Comparison of ENCODE assay signal across 11 cellular contexts in genomic region chr3:61574854-61575253, GRCh38. TPM values are rescaled to one million over a fixed set of nuclear protein-coding genes. Genes with fewer than 3 reads are reported as not detected.
A peak's percentile ranks its signal among the peaks of the same experiment; 100 is the strongest.
DNase-seq lines count a peak whose midpoint lies in the region; ATAC-seq, FAIRE-seq and TF ChIP-seq lines count a peak whose summit lies in the region.
"Had no signal": no experiment of that assay in that cellular context is flagged by ENCODE, and none has a peak within 500 bp of the region (broad histone marks: within the 10 kb centered on the region; RNA-seq: fewer than 3 reads in every experiment).

No MANE protein-coding gene starts in this region.

- H3K4me3 ChIP-seq in fibroblast of lung (replicated peaks in 1 of 4; ENCODE audit: control extremely low read depth in 1 of 4, insufficient read depth in 1 of 4, low read depth in 3 of 4, low read length in 4 of 4) (peak overlapping the region in 1 of 4 experiments; percentile 25), upper lobe of right lung (no peak overlapping the region), sigmoid colon (no peak overlapping the region)
- H3K4me3 ChIP-seq: transverse colon had no signal

- H2AFZ ChIP-seq in fibroblast of lung (ENCODE audit: low read length) = no peak overlapping the region
- H2AFZ ChIP-seq: parathyroid adenoma had no signal

- peak; percentile 71 for FAIRE-seq in urothelium cell line (lab: Jason Lieb, UNC)

- H3K36me3 ChIP-seq in fibroblast of lung (ENCODE audit: control insufficient read depth, insufficient read depth, low read length) = no peaks in the 10 kb centered on the region
- no peaks in the 10 kb centered on the region for H3K36me3 ChIP-seq in upper lobe of right lung
- no peaks in the 10 kb centered on the region for H3K36me3 ChIP-seq in sigmoid colon
- H3K36me3 ChIP-seq: transverse colon had no signal

- H3K4me2 ChIP-seq in fibroblast of lung (ENCODE audit: extremely low read depth, insufficient read depth, low read length) = peak overlapping the region; percentile 18

- WGBS in sigmoid colon, 2 donors = 90 to 91% methylated on average over 11 of the region's 11 CpGs

- H3K27me3 ChIP-seq in fibroblast of lung (ENCODE audit: control insufficient read depth, insufficient read depth, low read length) (no peaks in the 10 kb centered on the region), upper lobe of right lung (no peaks in the 10 kb centered on the region), sigmoid colon (no peaks in the 10 kb centered on the region)
- H3K27me3 ChIP-seq: transverse colon had no signal

- TF ChIP-seq EP300 in sigmoid colon (IDR thresholded peaks at IDR 0.05) = no peak

- H3K9me3 ChIP-seq in fibroblast of lung (ENCODE audit: control insufficient read depth, insufficient read depth, low read depth, low read length) (no peaks in the 10 kb centered on the region), upper lobe of right lung (no peaks in the 10 kb centered on the region), sigmoid colon (no peaks in the 10 kb centered on the region)
- H3K9me3 ChIP-seq: transverse colon had no signal

- H3K27ac ChIP-seq in fibroblast of lung (ENCODE audit: insufficient read depth, low read length) (peak overlapping the region; percentile 67), upper lobe of right lung (no peak overlapping the region), sigmoid colon (no peak overlapping the region)
- H3K27ac ChIP-seq: parathyroid adenoma, transverse colon had no signal

- peaks cover 47% of the 10 kb centered on the region for H3K79me2 ChIP-seq in fibroblast of lung (ENCODE audit: control insufficient read depth, insufficient read depth, low read length)

- TF ChIP-seq POLR2A in sigmoid colon (IDR thresholded peaks at IDR 0.05) = no peak

- ATAC-seq in SK-N-SH treated with all-trans-retinoic acid at 6 μM for 48 hours = peak; percentile 91
- ATAC-seq in upper lobe of right lung = no peak
- ATAC-seq: activated T-cell treated with anti-CD3 and anti-CD28 coated beads, Interleukin-2, amount 50 U/mL, for 4 hours had no signal

- H3K4me1 ChIP-seq in fibroblast of lung (ENCODE audit: control insufficient read depth, extremely low read depth, insufficient read depth, low read length) (peaks cover 9% of the 10 kb centered on the region), upper lobe of right lung (peaks cover 4% of the 10 kb centered on the region), sigmoid colon (peaks cover 0 to 30% (median 20%) of the 10 kb centered on the region in 4 donors)

- H4K20me1 ChIP-seq in fibroblast of lung (ENCODE audit: control insufficient read depth, extremely low read depth, insufficient read depth, low read length) = no peaks in the 10 kb centered on the region

- no peak overlapping the region for H3K9ac ChIP-seq in fibroblast of lung (ENCODE audit: insufficient read depth, low read length)
- H3K9ac ChIP-seq: parathyroid adenoma had no signal

- DNase-seq in HCEC 1CT = peak; percentile 74
- DNase-seq in fibroblast of lung (ENCODE audit: low read depth in 2 of 2) = peak; percentile 99 to 100
- DNase-seq in urothelium cell line (ENCODE audit: low spot score) = peak; percentile 87
- DNase-seq in upper lobe of right lung = no peak
- no peak for DNase-seq in NCI-H2227 (lab: John Stamatoyannopoulos, UW; ENCODE audit: unreplicated experiment)
- DNase-seq in sigmoid colon = no peak
- DNase-seq: activated T-cell treated with anti-CD3 and anti-CD28 coated beads, Interleukin-2, amount 50 U/mL, for 4 hours; transverse colon had no signal

- TF ChIP-seq CTCF in fibroblast of lung (conservative IDR thresholded peaks at IDR 0.05 in 1 of 2, IDR thresholded peaks at IDR 0.05 in 1 of 2; ENCODE audit: low read depth in 1 of 2, low read length in 2 of 2) (no peak), upper lobe of right lung (IDR thresholded peaks at IDR 0.05) (no peak), sigmoid colon (IDR thresholded peaks at IDR 0.05) (no peak)

- intact Hi-C loops in upper lobe of right lung (cut with DNase I) = no loop called here
- intact Hi-C loops in sigmoid colon (cut with DNase I) = no loop called here

TF ChIP-seq in SK-N-SH treated with all-trans-retinoic acid at 6 μM for 48 hours, 23 proteins besides CTCF, POLR2A, EP300 and RAD21:
- TF ChIP-seq, protein P1, sequence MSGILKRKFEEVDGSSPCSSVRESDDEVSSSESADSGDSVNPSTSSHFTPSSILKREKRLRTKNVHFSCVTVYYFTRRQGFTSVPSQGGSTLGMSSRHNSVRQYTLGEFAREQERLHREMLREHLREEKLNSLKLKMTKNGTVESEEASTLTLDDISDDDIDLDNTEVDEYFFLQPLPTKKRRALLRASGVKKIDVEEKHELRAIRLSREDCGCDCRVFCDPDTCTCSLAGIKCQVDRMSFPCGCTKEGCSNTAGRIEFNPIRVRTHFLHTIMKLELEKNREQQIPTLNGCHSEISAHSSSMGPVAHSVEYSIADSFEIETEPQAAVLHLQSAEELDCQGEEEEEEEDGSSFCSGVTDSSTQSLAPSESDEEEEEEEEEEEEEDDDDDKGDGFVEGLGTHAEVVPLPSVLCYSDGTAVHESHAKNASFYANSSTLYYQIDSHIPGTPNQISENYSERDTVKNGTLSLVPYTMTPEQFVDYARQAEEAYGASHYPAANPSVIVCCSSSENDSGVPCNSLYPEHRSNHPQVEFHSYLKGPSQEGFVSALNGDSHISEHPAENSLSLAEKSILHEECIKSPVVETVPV (CRISPR knock-in tag; IDR thresholded peaks at IDR 0.05) = no peak
- TF ChIP-seq ISL1 (CRISPR knock-in tag; IDR thresholded peaks at IDR 0.05) (no peak), TCF4 (CRISPR knock-in tag; IDR thresholded peaks at IDR 0.05; ENCODE audit: borderline replicate concordance) (no peak), ZFP3 (CRISPR knock-in tag; IDR thresholded peaks at IDR 0.05) (no peak), OSR1 (CRISPR knock-in tag; IDR thresholded peaks at IDR 0.05) (no peak), ZNF565 (CRISPR knock-in tag; conservative IDR thresholded peaks at IDR 0.05; ENCODE audit: low read depth) (no peak), ESRRG (CRISPR knock-in tag; IDR thresholded peaks at IDR 0.05) (no peak), TOX (CRISPR knock-in tag; IDR thresholded peaks at IDR 0.05; ENCODE audit: borderline replicate concordance) (no peak), ZC3H10 (CRISPR knock-in tag; IDR thresholded peaks at IDR 0.05) (no peak), ZNF70 (CRISPR knock-in tag; IDR thresholded peaks at IDR 0.05) (no peak), ZFP30 (CRISPR knock-in tag; IDR thresholded peaks at IDR 0.05) (no peak), PATZ1 (CRISPR knock-in tag; IDR thresholded peaks at IDR 0.05; ENCODE audit: borderline replicate concordance) (no peak)
- TF ChIP-seq, protein P2, sequence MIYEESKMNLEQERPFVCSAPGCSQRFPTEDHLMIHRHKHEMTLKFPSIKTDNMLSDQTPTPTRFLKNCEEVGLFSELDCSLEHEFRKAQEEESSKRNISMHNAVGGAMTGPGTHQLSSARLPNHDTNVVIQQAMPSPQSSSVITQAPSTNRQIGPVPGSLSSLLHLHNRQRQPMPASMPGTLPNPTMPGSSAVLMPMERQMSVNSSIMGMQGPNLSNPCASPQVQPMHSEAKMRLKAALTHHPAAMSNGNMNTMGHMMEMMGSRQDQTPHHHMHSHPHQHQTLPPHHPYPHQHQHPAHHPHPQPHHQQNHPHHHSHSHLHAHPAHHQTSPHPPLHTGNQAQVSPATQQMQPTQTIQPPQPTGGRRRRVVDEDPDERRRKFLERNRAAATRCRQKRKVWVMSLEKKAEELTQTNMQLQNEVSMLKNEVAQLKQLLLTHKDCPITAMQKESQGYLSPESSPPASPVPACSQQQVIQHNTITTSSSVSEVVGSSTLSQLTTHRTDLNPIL (CRISPR knock-in tag; IDR thresholded peaks at IDR 0.05; ENCODE audit: low read depth) = no peak

RNA-seq across cellular contexts. Expression of gene PTPRG, which starts 13.5 kb away (rescaled TPM):
- total RNA-seq in fibroblast of lung (64.5 and 97.9 TPM in 2 replicates), upper lobe of right lung (86.7 TPM), sigmoid colon (10 to 100 TPM; 62.7 to 76.3 (median 73.7) TPM)
- polyA plus RNA-seq in fibroblast of lung (31.7 and 67.0 TPM in 2 replicates), sigmoid colon (1 to 10 TPM in 2 of 3 donors, under 1 TPM in 1; 0.69 to 8.7 (median 1.2) TPM)
- polyA plus RNA-seq in fibroblast of lung (2012) = 22.6 and 47.6 TPM in 2 replicates
- polyA minus RNA-seq in fibroblast of lung (ENCODE audit: low replicate concordance) = 68.2 and 98.8 TPM in 2 replicates
- total RNA-seq: HT-29 had no signal

Comparison
In these comparisons a context has a peak if more than half of its experiments do, and no peak if none do; other contexts are left out.
1. DNase-seq: peak in HCEC 1CT (single experiment), fibroblast of lung (2 of 2) and urothelium cell line (single experiment); none in upper lobe of right lung (single experiment), NCI-H2227 (single experiment) and sigmoid colon (single experiment).